ENCODE assay signal across 8 cellular contexts in genomic region chr10:13161267-13162012, GRCh38. TPM values are rescaled to one million over a fixed set of nuclear protein-coding genes. Genes with fewer than 3 reads are reported as not detected.
DNase-seq lines count a peak whose midpoint lies in the region; ATAC-seq, FAIRE-seq and TF ChIP-seq lines count a peak whose summit lies in the region.

MCM10 (plus strand) TSS chr10:13161558; CDS start chr10:13164203, 2,645 bp downstream.

- H3K36me3 Mint-ChIP-seq in T-cell (no peaks in the 10 kb centered on the region), progenitor cell of endocrine pancreas (ENCODE audit: insufficient read depth) (peaks cover 3% of the 10 kb centered on the region)

- peak; percentile 94 for DNase-seq in GM12892 (ENCODE audit: insufficient read length)
- peak; percentile 98 for DNase-seq in NCI-H1436 treated with DMSO at 0.1 percent for 48 hours (lab: John Stamatoyannopoulos, UW)
- DNase-seq in T-cell, result peak; percentile 92 to 99 (median 97)
- DNase-seq in adrenal gland, result peak; percentile 97 to 100 (median 99)
- DNase-seq in left cardiac atrium, result peak; percentile 98
- peak; percentile 95 for DNase-seq in progenitor cell of endocrine pancreas (ENCODE audit: low spot score, unreplicated experiment)
- peak; percentile 99 for DNase-seq in urothelium cell line (ENCODE audit: low spot score)

- FAIRE-seq in GM12892 (lab: Jason Lieb, UNC), result peak; percentile 98
- FAIRE-seq in urothelium cell line (lab: Jason Lieb, UNC), result peak; percentile 95

- POLR2A ChIA-PET in T-cell (lab: Charles Lee), result interaction anchor here in 1 of 2 donors (0.7 kb wide), 1 partner anchor 142 kb away, joined by 3 read pairs; no protein-coding TSS in a partner anchor

- peaks cover 2 to 12% of the 10 kb centered on the region in 2 donors for H3K4me1 ChIP-seq in adrenal gland (replicated peaks in 1 of 2)

- TF ChIP-seq CTCF in adrenal gland (IDR thresholded peaks at IDR 0.05) (peak; percentile 85 to 92 (median 88)), progenitor cell of endocrine pancreas (IDR thresholded peaks at IDR 0.05; ENCODE audit: unreplicated experiment) (peak; percentile 89)

- CTCF ChIA-PET in T-cell (lab: Charles Lee), result interaction anchor here (0.6 to 2.7 kb wide), 7 partner anchors 10 to 1531 kb away, joined by 3 to 33 read pairs (median 4); partner anchors contain the start of gene PHYH (in 1 of the 2)

- no peak within 1 kb of the TSS for H3K27ac ChIP-seq in adrenal gland

- H3K27ac Mint-ChIP-seq in T-cell, result peak within 1 kb of the TSS; percentile 17 to 41
- H3K27ac Mint-ChIP-seq in progenitor cell of endocrine pancreas, result peak within 1 kb of the TSS; percentile 71

- H3K4me3 ChIP-seq in adrenal gland, result peak within 1 kb of the TSS in 2 of 4 donors; percentile 0 to 43

- H3K4me3 Mint-ChIP-seq in T-cell, result peak within 1 kb of the TSS; percentile 79 to 85 (median 82)
- H3K4me3 Mint-ChIP-seq in progenitor cell of endocrine pancreas (ENCODE audit: low read depth), result peak within 1 kb of the TSS; percentile 77

- TF ChIP-seq POLR2A in GM12892 (IDR thresholded peaks at IDR 0.05; ENCODE audit: low read depth, low read length) (peak; percentile 60; the same call in 1 of the 2 replicates), adrenal gland (IDR thresholded peaks at IDR 0.05) (no peak)

- intact Hi-C loops in adrenal gland (cut with DNase I), result no loop called here
- intact Hi-C loops in left cardiac atrium (cut with DNase I), result loop anchor here (1.0 to 10.0 kb wide), 5 partner anchors 123 to 376 kb away; no protein-coding TSS in a partner anchor

- no peaks in the 10 kb centered on the region for H3K9me3 Mint-ChIP-seq in T-cell
- no peaks in the 10 kb centered on the region for H3K9me3 Mint-ChIP-seq in progenitor cell of endocrine pancreas (ENCODE audit: low read depth)

- H3K27me3 Mint-ChIP-seq in T-cell (no peaks in the 10 kb centered on the region), progenitor cell of endocrine pancreas (no peaks in the 10 kb centered on the region)

- ATAC-seq in HG02852 (IDR thresholded peaks at IDR 0.05; ENCODE audit: unreplicated experiment), result peak; percentile 99
- peak; percentile 100 for ATAC-seq in T-cell (replicated peaks in 1 of 4)
- ATAC-seq in left cardiac atrium, result peak; percentile 100

- H3K4me1 Mint-ChIP-seq in T-cell (peaks cover 16 to 33% (median 22%) of the 10 kb centered on the region in 3 donors), progenitor cell of endocrine pancreas (ENCODE audit: low read depth) (peaks cover 10% of the 10 kb centered on the region)

- no peaks in the 10 kb centered on the region for H3K9me3 ChIP-seq in adrenal gland (replicated peaks in 1 of 3)

- H3K36me3 ChIP-seq in adrenal gland (replicated peaks in 1 of 2), result no peaks in the 10 kb centered on the region

- WGBS in adrenal gland, 4 donors, result 1% methylated on average over 32 to 59 of the region's 59 CpGs

- no peaks in the 10 kb centered on the region for H3K27me3 ChIP-seq in adrenal gland

RNA-seq across cellular contexts. Expression of gene MCM10, which starts in this region (rescaled TPM):
- 14.7 TPM for polyA plus RNA-seq in GM12892 (2012; ENCODE audit: missing spikeins)
- total RNA-seq in T-cell (1 to 10 TPM in 2 of 5 donors, under 1 TPM in 3; 0.65 to 1.4 (median 0.82) TPM), adrenal gland (1 to 10 TPM in 2 of 8 donors, under 1 TPM in 6; 0.17 to 1.3 (median 0.57) TPM), left cardiac atrium (1 to 10 TPM; 1.3 TPM), progenitor cell of endocrine pancreas (20.2 and 21.4 TPM in 2 replicates)
- polyA plus RNA-seq in adrenal gland, result 1 to 10 TPM in 1 of 3 donors, under 1 TPM in 2; 0.08 to 1.5 (median 0.20) TPM

Comparison
In these comparisons a context has a peak if more than half of its experiments do, and no peak if none do; other contexts are left out.
1. intact Hi-C loops: an anchor here in left cardiac atrium (1.0 to 10.0 kb wide); none called in adrenal gland.